In the genomic region with DNA sequence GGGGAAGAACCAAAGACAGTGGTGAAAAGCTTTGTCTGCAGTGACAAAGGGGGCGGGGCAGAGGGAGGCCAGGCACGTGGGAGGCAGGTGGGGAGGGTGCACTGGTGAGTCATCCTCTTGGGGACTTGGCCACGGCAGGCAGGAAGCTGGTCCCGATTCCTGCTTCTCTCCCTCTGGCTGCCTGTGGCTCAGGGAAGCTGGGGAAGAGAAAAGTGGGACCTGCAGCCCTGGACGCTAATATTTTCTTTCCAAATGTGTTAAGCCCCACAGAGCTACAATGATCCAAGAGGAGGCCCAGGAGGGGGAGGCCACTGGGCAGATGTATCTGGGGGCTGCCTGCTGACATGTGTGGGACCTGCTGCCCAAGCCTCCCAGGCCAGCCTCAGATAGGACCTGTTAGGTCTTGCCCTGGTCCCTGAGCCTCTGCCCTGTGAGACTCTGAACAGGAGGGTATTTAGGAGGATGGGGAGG, we compare ENCODE assay signal across 8 cellular contexts.
DNase-seq lines count a peak whose midpoint lies in the region; ATAC-seq and TF ChIP-seq lines count a peak whose summit lies in the region.

No MANE protein-coding gene starts in this region.

- H3K27ac Mint-ChIP-seq in activated CD8-positive, alpha-beta T cell treated with anti-CD3 and anti-CD28 coated beads, Interleukin-2, amount 10 ng/mL, durations not matched to agents 7 days and 5 days: no peak overlapping the region

- H3K4me1 ChIP-seq in testis: no peaks in the 10 kb centered on the region

- no peak overlapping the region for H3K4me3 Mint-ChIP-seq in activated CD8-positive, alpha-beta T cell treated with anti-CD3 and anti-CD28 coated beads, Interleukin-2, amount 10 ng/mL, durations not matched to agents 7 days and 5 days

- TF ChIP-seq POLR2A in testis (IDR thresholded peaks at IDR 0.05): no peak

- H3K4me1 Mint-ChIP-seq in activated CD8-positive, alpha-beta T cell treated with anti-CD3 and anti-CD28 coated beads, Interleukin-2, amount 10 ng/mL, durations not matched to agents 7 days and 5 days (ENCODE audit: low read depth): no peaks in the 10 kb centered on the region

- no peak overlapping the region for H3K27ac ChIP-seq in testis

- TF ChIP-seq CTCF in testis (IDR thresholded peaks at IDR 0.05): no peak

- H3K4me3 ChIP-seq in testis: no peak overlapping the region

- no peaks in the 10 kb centered on the region for H3K27me3 ChIP-seq in testis

- no peaks in the 10 kb centered on the region for H3K36me3 Mint-ChIP-seq in activated CD8-positive, alpha-beta T cell treated with anti-CD3 and anti-CD28 coated beads, Interleukin-2, amount 10 ng/mL, durations not matched to agents 7 days and 5 days (ENCODE audit: low read depth)

- DNase-seq in stimulated activated CD4-positive, alpha-beta T cell treated with anti-CD3 and anti-CD28 coated beads, Interleukin-15, amount 100 ng/mL, for 24 hours: peak; percentile 26
- DNase-seq in stimulated activated CD4-positive, alpha-beta T cell treated with anti-CD3 and anti-CD28 coated beads, Interleukin-2, amount 100 ng/mL, for 48 hours: no peak
- DNase-seq in NCI-H1694 treated with DMSO at 0.1 percent for 48 hours (lab: John Stamatoyannopoulos, UW) (peak; percentile 50), iPS DF 4.7 (ENCODE audit: extremely low read depth, low spot score) (peak; percentile 30), testis (peak; percentile 54)
- peak; percentile 30 for DNase-seq in activated CD8-positive, alpha-beta T cell treated with anti-CD3 and anti-CD28 coated beads, Interleukin-2, amount 10 ng/mL, durations not matched to agents 7 days and 5 days

- intact Hi-C loops in testis (cut with DNase I; ENCODE audit: low total_unique reads): no loop called here

- no peak for ATAC-seq in activated CD8-positive, alpha-beta T cell treated with anti-CD3 and anti-CD28 coated beads, Interleukin-2, amount 10 ng/mL, durations not matched to agents 7 days and 5 days
- ATAC-seq in HG03378 (IDR thresholded peaks at IDR 0.05; ENCODE audit: unreplicated experiment) (no peak), HG02884 (IDR thresholded peaks at IDR 0.05; ENCODE audit: unreplicated experiment) (no peak)

- 25 to 35% methylated on average over 3 to 5 of the region's 5 CpGs for WGBS in testis, 2 donors

- H3K36me3 ChIP-seq in testis (ENCODE audit: low read depth, missing control alignments): no peaks in the 10 kb centered on the region

- no peaks in the 10 kb centered on the region for H3K9me3 ChIP-seq in testis

- H3K27me3 Mint-ChIP-seq in activated CD8-positive, alpha-beta T cell treated with anti-CD3 and anti-CD28 coated beads, Interleukin-2, amount 10 ng/mL, durations not matched to agents 7 days and 5 days (ENCODE audit: low read depth): no peaks in the 10 kb centered on the region

- CTCF ChIA-PET in activated CD8-positive, alpha-beta T cell treated with anti-CD3 and anti-CD28 coated beads, Interleukin-2, amount 10 ng/mL, durations not matched to agents 7 days and 5 days (lab: Charles Lee): no interaction called here

- H3K9me3 Mint-ChIP-seq in activated CD8-positive, alpha-beta T cell treated with anti-CD3 and anti-CD28 coated beads, Interleukin-2, amount 10 ng/mL, durations not matched to agents 7 days and 5 days (ENCODE audit: insufficient read depth): no peaks in the 10 kb centered on the region

- POLR2A ChIA-PET in activated CD8-positive, alpha-beta T cell treated with anti-CD3 and anti-CD28 coated beads, Interleukin-2, amount 10 ng/mL, durations not matched to agents 7 days and 5 days (lab: Charles Lee): interaction anchor here (0.6 kb wide), 1 partner anchor 14 kb away, joined by 3 read pairs; no protein-coding TSS in a partner anchor

Comparison
In these comparisons a context has a peak if more than half of its experiments do, and no peak if none do; other contexts are left out.
1. DNase-seq: peak in stimulated activated CD4-positive, alpha-beta T cell treated with anti-CD3 and anti-CD28 coated beads, Interleukin-15, amount 100 ng/mL, for 24 hours (single experiment), NCI-H1694 treated with DMSO at 0.1 percent for 48 hours (single experiment), activated CD8-positive, alpha-beta T cell treated with anti-CD3 and anti-CD28 coated beads, Interleukin-2, amount 10 ng/mL, durations not matched to agents 7 days and 5 days (single experiment), iPS DF 4.7 (single experiment) and testis (single experiment); none in stimulated activated CD4-positive, alpha-beta T cell treated with anti-CD3 and anti-CD28 coated beads, Interleukin-2, amount 100 ng/mL, for 48 hours (0 of 2).